In the genomic region with DNA sequence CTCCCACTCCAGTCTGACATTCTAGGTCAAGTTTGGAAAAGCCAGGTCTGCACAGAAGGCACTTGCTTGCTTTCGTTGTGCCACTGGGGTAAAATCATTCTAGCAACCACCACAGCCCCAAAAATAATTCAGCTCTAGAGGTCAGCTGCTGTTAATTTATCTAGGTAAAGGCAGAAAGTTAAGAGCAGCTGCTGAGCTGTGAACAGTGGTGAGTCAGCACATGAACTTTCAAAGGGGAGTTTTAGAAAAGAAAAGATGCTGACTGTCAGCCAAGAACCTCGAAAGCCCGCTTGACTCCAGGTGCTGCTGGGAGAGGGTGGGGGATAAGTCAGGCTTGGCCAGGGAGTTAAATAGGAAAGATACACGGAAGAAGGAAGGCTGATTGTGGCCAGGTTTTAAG, we compare ENCODE assay signal across 9 cellular contexts. TPM values are rescaled to one million over a fixed set of nuclear protein-coding genes. Genes with fewer than 3 reads are reported as not detected.
A peak's percentile ranks its signal among the peaks of the same experiment; 100 is the strongest.
DNase-seq lines count a peak whose midpoint lies in the region; ATAC-seq and TF ChIP-seq lines count a peak whose summit lies in the region.
"Had no signal": no experiment of that assay in that cellular context is flagged by ENCODE, and none has a peak within 500 bp of the region (broad histone marks: within the 10 kb centered on the region; RNA-seq: fewer than 3 reads in every experiment).

No MANE protein-coding gene starts in this region.

- no peaks in the 10 kb centered on the region for H3K9me3 ChIP-seq in CD4-positive, CD25-positive, alpha-beta regulatory T cell (ENCODE audit: control insufficient read depth in 2 of 2, low read length in 2 of 2)
- H3K9me3 ChIP-seq in IMR-90 (ENCODE audit: control insufficient read depth, insufficient read depth, low read length) = no peaks in the 10 kb centered on the region
- H3K9me3 ChIP-seq in naive thymus-derived CD4-positive, alpha-beta T cell (ENCODE audit: control insufficient read depth in 2 of 3, low read length in 3 of 3) = no peaks in the 10 kb centered on the region

- no peak overlapping the region for H4K91ac ChIP-seq in IMR-90 (ENCODE audit: insufficient read depth, low read depth, low read length)

- H3K9ac ChIP-seq in IMR-90 (ENCODE audit: low read depth, low read length) = no peak overlapping the region

- no peak for ATAC-seq in CD4-positive, CD25-positive, alpha-beta regulatory T cell (ENCODE audit: low read depth in 2 of 2)
- ATAC-seq in GM19328 (IDR thresholded peaks at IDR 0.05; ENCODE audit: unreplicated experiment) (peak; percentile 51), IMR-90 (ENCODE audit: low read depth) (peak; percentile 63), esophagus mucosa (peak; percentile 55), GM21528 (IDR thresholded peaks at IDR 0.05; ENCODE audit: low FRiP score, unreplicated experiment) (no peak)
- no peak for ATAC-seq in naive thymus-derived CD4-positive, alpha-beta T cell

- no peak overlapping the region for H2BK120ac ChIP-seq in IMR-90 (ENCODE audit: low read depth, low read length)

- peaks cover 29% of the 10 kb centered on the region for H3K4me1 ChIP-seq in CD4-positive, CD25-positive, alpha-beta regulatory T cell (ENCODE audit: control insufficient read depth, insufficient read depth, low read length, poor library complexity, severe bottlenecking)
- H3K4me1 ChIP-seq in IMR-90 (ENCODE audit: control insufficient read depth, insufficient read depth, low read length) = no peaks in the 10 kb centered on the region
- H3K4me1 ChIP-seq in naive thymus-derived CD4-positive, alpha-beta T cell (ENCODE audit: control insufficient read depth in 2 of 2, insufficient read depth in 2 of 2, low read length in 2 of 2) = peaks cover 15 to 17% of the 10 kb centered on the region in 2 donors

- H3K36me3 ChIP-seq in CD4-positive, CD25-positive, alpha-beta regulatory T cell (ENCODE audit: control insufficient read depth, insufficient read depth, low read length) = no peaks in the 10 kb centered on the region
- no peaks in the 10 kb centered on the region for H3K36me3 ChIP-seq in IMR-90 (ENCODE audit: control insufficient read depth, insufficient read depth, low read length)
- no peaks in the 10 kb centered on the region for H3K36me3 ChIP-seq in naive thymus-derived CD4-positive, alpha-beta T cell (ENCODE audit: control insufficient read depth in 2 of 3, insufficient read depth in 3 of 3, low read length in 3 of 3)

- H3K56ac ChIP-seq in IMR-90 (ENCODE audit: extremely low read depth, insufficient read depth, low read length) = no peak overlapping the region

- H2BK20ac ChIP-seq in IMR-90 (ENCODE audit: low read depth, low read length) = no peak overlapping the region

- no peak overlapping the region for H3K18ac ChIP-seq in IMR-90 (ENCODE audit: low read depth, low read length)

- no peaks in the 10 kb centered on the region for H4K20me1 ChIP-seq in IMR-90 (ENCODE audit: insufficient read depth, low read length)

- H3K4me3 ChIP-seq in CD4-positive, CD25-positive, alpha-beta regulatory T cell (ENCODE audit: low read depth, low read length) = no peak overlapping the region
- no peak overlapping the region for H3K4me3 ChIP-seq in IMR-90 (ENCODE audit: insufficient read depth, low read depth, low read length)
- H3K4me3 ChIP-seq in naive thymus-derived CD4-positive, alpha-beta T cell (ENCODE audit: low read length) = no peak overlapping the region

- no peak for TF ChIP-seq CTCF in IMR-90 (conservative IDR thresholded peaks at IDR 0.05; ENCODE audit: low read depth, low read length)
- TF ChIP-seq CTCF in osteocyte (IDR thresholded peaks at IDR 0.05) = no peak

- BruUV-seq in IMR-90 (replicated peaks; lab: Mats Ljungman, UMichigan) = no TSS peak

- no peaks in the 10 kb centered on the region for H3K36me3 Mint-ChIP-seq in CD4-positive, CD25-positive, alpha-beta regulatory T cell
- peaks cover 0 to 2% (median 0%) of the 10 kb centered on the region in 5 donors for H3K36me3 Mint-ChIP-seq in naive thymus-derived CD4-positive, alpha-beta T cell
- no peaks in the 10 kb centered on the region for H3K36me3 Mint-ChIP-seq in osteocyte (ENCODE audit: unreplicated experiment)

- no peak overlapping the region for H3K4me2 ChIP-seq in IMR-90 (ENCODE audit: low read depth, low read length)

- DNase-seq in CD4-positive, CD25-positive, alpha-beta regulatory T cell = peak in 1 of 3 donors; percentile 23
- DNase-seq in IMR-90 = peak; percentile 63
- DNase-seq in naive thymus-derived CD4-positive, alpha-beta T cell = no peak
- DNase-seq in osteocyte (ENCODE audit: extremely low spot score, unreplicated experiment) = no peak
- no peak for DNase-seq in GM19240 (ENCODE audit: insufficient read length, low spot score)

- H2BK15ac ChIP-seq in IMR-90 (ENCODE audit: low read depth, low read length) = no peak overlapping the region

- H3K27ac Mint-ChIP-seq in CD4-positive, CD25-positive, alpha-beta regulatory T cell = peak overlapping the region in 2 of 3 donors; percentile 7 to 63
- peak overlapping the region in 3 of 9 donors; percentile 23 to 81 (median 75) for H3K27ac Mint-ChIP-seq in naive thymus-derived CD4-positive, alpha-beta T cell
- no peak overlapping the region for H3K27ac Mint-ChIP-seq in osteocyte (ENCODE audit: unreplicated experiment)

- 65% methylated on average over 2 of the region's 4 CpGs; no CpG with 5 or more reads in 1 of the 2 experiments for WGBS in IMR-90 (ENCODE audit: extremely low coverage in 2 of 2, insufficient read length in 1 of 2), 2 experiments

- POLR2A ChIA-PET in IMR-90 (lab: Charles Lee; ENCODE audit: unreplicated experiment) = no interaction called here
- POLR2A ChIA-PET in naive thymus-derived CD4-positive, alpha-beta T cell (lab: Charles Lee) = no interaction called here

- in situ Hi-C loops in IMR-90 (cut with MboI; ENCODE audit: low sequenced_read_pairs) = no loop called here

- H3K27me3 Mint-ChIP-seq in CD4-positive, CD25-positive, alpha-beta regulatory T cell = peaks cover 10% of the 10 kb centered on the region
- H3K27me3 Mint-ChIP-seq in naive thymus-derived CD4-positive, alpha-beta T cell = peaks cover 5 to 12% (median 6%) of the 10 kb centered on the region in 5 donors
- peaks cover 48% of the 10 kb centered on the region for H3K27me3 Mint-ChIP-seq in osteocyte (ENCODE audit: unreplicated experiment)

- H3K14ac ChIP-seq in IMR-90 (replicated peaks; ENCODE audit: low read depth, low read length) = no peak overlapping the region

- no peak for TF ChIP-seq POLR2A in IMR-90 (IDR thresholded peaks at IDR 0.05; ENCODE audit: low read depth, low read length)

- no peaks in the 10 kb centered on the region for H3K79me1 ChIP-seq in IMR-90 (ENCODE audit: low read depth in 1 of 2, low read length in 2 of 2)

- peaks cover 0 to 1% (median 0%) of the 10 kb centered on the region in 7 donors for H3K9me3 Mint-ChIP-seq in CD4-positive, CD25-positive, alpha-beta regulatory T cell
- H3K9me3 Mint-ChIP-seq in naive thymus-derived CD4-positive, alpha-beta T cell = no peaks in the 10 kb centered on the region
- H3K9me3 Mint-ChIP-seq in osteocyte (ENCODE audit: unreplicated experiment) = no peaks in the 10 kb centered on the region

- H3K4me1 Mint-ChIP-seq in CD4-positive, CD25-positive, alpha-beta regulatory T cell = peaks cover 0 to 41% (median 28%) of the 10 kb centered on the region in 4 donors
- H3K4me1 Mint-ChIP-seq in naive thymus-derived CD4-positive, alpha-beta T cell = peaks cover 13 to 62% (median 36%) of the 10 kb centered on the region in 7 donors
- no peaks in the 10 kb centered on the region for H3K4me1 Mint-ChIP-seq in osteocyte (ENCODE audit: unreplicated experiment)

- H2AK9ac ChIP-seq in IMR-90 (replicated peaks; ENCODE audit: low read depth, low read length, poor library complexity) = no peak overlapping the region

- dilution Hi-C loops in IMR-90 (cut with HindIII; ENCODE audit: low sequenced_read_pairs, unreplicated experiment) = no loop called here

- H3K27ac ChIP-seq in CD4-positive, CD25-positive, alpha-beta regulatory T cell (ENCODE audit: insufficient read depth, low read length, poor library complexity, severe bottlenecking) = no peak overlapping the region
- no peak overlapping the region for H3K27ac ChIP-seq in IMR-90 (ENCODE audit: insufficient read depth, low read length)
- no peak overlapping the region for H3K27ac ChIP-seq in naive thymus-derived CD4-positive, alpha-beta T cell (ENCODE audit: low read depth, low read length)
- H3K27ac ChIP-seq: VCaP had no signal

- TF ChIP-seq RAD21 in IMR-90 (IDR thresholded peaks at IDR 0.05; ENCODE audit: low read length) = no peak

- no peak overlapping the region for H3K23ac ChIP-seq in IMR-90 (ENCODE audit: low read depth, low read length)

- no peak overlapping the region for H4K5ac ChIP-seq in IMR-90 (ENCODE audit: low read depth, low read length)

- H3K4me3 Mint-ChIP-seq in CD4-positive, CD25-positive, alpha-beta regulatory T cell = no peak overlapping the region
- H3K4me3 Mint-ChIP-seq in naive thymus-derived CD4-positive, alpha-beta T cell = peak overlapping the region in 2 of 10 donors; percentile 14 to 59
- no peak overlapping the region for H3K4me3 Mint-ChIP-seq in osteocyte (ENCODE audit: unreplicated experiment)

- H2BK5ac ChIP-seq in IMR-90 (ENCODE audit: low read depth, low read length, poor library complexity, severe bottlenecking) = no peak overlapping the region

- H2AFZ ChIP-seq in IMR-90 (replicated peaks; ENCODE audit: low read length, poor library complexity) = no peak overlapping the region

- no peak overlapping the region for H2AK5ac ChIP-seq in IMR-90 (ENCODE audit: low read depth, low read length)

- intact Hi-C loops in IMR-90 (cut with micrococcal nuclease) = no loop called here
- intact Hi-C loops in naive thymus-derived CD4-positive, alpha-beta T cell (cut with micrococcal nuclease) = no loop called here

- no peaks in the 10 kb centered on the region for H3K27me3 ChIP-seq in CD4-positive, CD25-positive, alpha-beta regulatory T cell (ENCODE audit: control insufficient read depth, insufficient read depth, low read length)
- peaks cover 32% of the 10 kb centered on the region; the same call in 1 of the 2 replicates for H3K27me3 ChIP-seq in IMR-90 (ENCODE audit: control insufficient read depth, insufficient read depth, low read length)
- no peaks in the 10 kb centered on the region for H3K27me3 ChIP-seq in naive thymus-derived CD4-positive, alpha-beta T cell (ENCODE audit: control insufficient read depth in 2 of 2, insufficient read depth in 2 of 2, low read length in 2 of 2)

- no peaks in the 10 kb centered on the region for H3K9me1 ChIP-seq in IMR-90 (ENCODE audit: insufficient read depth, low read length)

- H3K4ac ChIP-seq in IMR-90 (ENCODE audit: low read depth, low read length) = no peak overlapping the region

- no peak overlapping the region for H4K8ac ChIP-seq in IMR-90 (ENCODE audit: low read depth in 2 of 2, low read length in 2 of 2)

- CTCF ChIA-PET in IMR-90 (lab: Yijun Ruan, JAX) = interaction anchor here (0.6 to 1.4 kb wide), 2 partner anchors 63 to 70 kb away, joined by 4 to 6 read pairs; no protein-coding TSS in a partner anchor
- CTCF ChIA-PET in naive thymus-derived CD4-positive, alpha-beta T cell (lab: Charles Lee) = interaction anchor here (1.7 kb wide), 1 partner anchor 70 kb away, joined by 5 read pairs; no protein-coding TSS in a partner anchor

RNA-seq across cellular contexts. Expression of a gene that starts 12.7 kb away (rescaled TPM):
- total RNA-seq in CD4-positive, CD25-positive, alpha-beta regulatory T cell = not detected
- polyA plus RNA-seq in CD4-positive, CD25-positive, alpha-beta regulatory T cell = not detected
- total RNA-seq in IMR-90 (2012; rRNA removed) (not detected in 2 replicates), esophagus mucosa (not detected), osteocyte (not detected in 2 replicates)
- not detected in 2 replicates for polyA plus RNA-seq in IMR-90 (2012; rRNA removed)
- not detected in 2 replicates for polyA plus RNA-seq in IMR-90 (2012; cell fraction: cytosol; rRNA removed)
- polyA plus RNA-seq in IMR-90 (2012; cell fraction: nucleus; rRNA removed; ENCODE audit: low replicate concordance) = not detected in 2 replicates
- total RNA-seq in naive thymus-derived CD4-positive, alpha-beta T cell = not detected
- polyA plus RNA-seq in naive thymus-derived CD4-positive, alpha-beta T cell = not detected

RNA-seq across cellular contexts. Expression of a gene that starts 16.4 kb away (rescaled TPM):
- 0.25 TPM for total RNA-seq in CD4-positive, CD25-positive, alpha-beta regulatory T cell
- under 1 TPM in 3 of 4 donors, not detected in 1; 0.33 to 0.46 (median 0.41) TPM for polyA plus RNA-seq in CD4-positive, CD25-positive, alpha-beta regulatory T cell
- total RNA-seq in IMR-90 (2012; rRNA removed) = 2.2 and 2.5 TPM in 2 replicates
- polyA plus RNA-seq in IMR-90 (2012; rRNA removed) = 1.0 and 1.1 TPM in 2 replicates
- 0.50 and 0.87 TPM in 2 replicates for polyA plus RNA-seq in IMR-90 (2012; cell fraction: cytosol; rRNA removed)
- 0.95 and 1.3 TPM in 2 replicates for polyA plus RNA-seq in IMR-90 (2012; cell fraction: nucleus; rRNA removed; ENCODE audit: low replicate concordance)
- total RNA-seq in esophagus mucosa = 5.5 TPM
- 1 to 10 TPM in 1 of 5 experiments, under 1 TPM in 3, not detected in 1; 0.11 to 2.5 (median 0.63) TPM for total RNA-seq in naive thymus-derived CD4-positive, alpha-beta T cell
- under 1 TPM; 0.35 to 0.56 TPM for polyA plus RNA-seq in naive thymus-derived CD4-positive, alpha-beta T cell
- 1.3 TPM in 2 replicates for total RNA-seq in osteocyte

RNA-seq across cellular contexts. Expression of a gene that starts 33.4 kb away (rescaled TPM):
- 0.96 TPM for total RNA-seq in CD4-positive, CD25-positive, alpha-beta regulatory T cell
- 1 to 10 TPM; 2.6 to 5.7 (median 4.9) TPM for polyA plus RNA-seq in CD4-positive, CD25-positive, alpha-beta regulatory T cell
- total RNA-seq in IMR-90 (2012; rRNA removed) = 0.54 and 0.83 TPM in 2 replicates
- polyA plus RNA-seq in IMR-90 (2012; rRNA removed) = 0.77 and 0.98 TPM in 2 replicates
- polyA plus RNA-seq in IMR-90 (2012; cell fraction: cytosol; rRNA removed) = 0.42 and 0.78 TPM in 2 replicates
- 1.3 and 3.4 TPM in 2 replicates for polyA plus RNA-seq in IMR-90 (2012; cell fraction: nucleus; rRNA removed; ENCODE audit: low replicate concordance)
- total RNA-seq in esophagus mucosa = 1.00 TPM
- total RNA-seq in naive thymus-derived CD4-positive, alpha-beta T cell = 10 to 100 TPM in 1 of 5 experiments, 1 to 10 TPM in 2, under 1 TPM in 2; 0.32 to 63.1 (median 1.4) TPM
- polyA plus RNA-seq in naive thymus-derived CD4-positive, alpha-beta T cell = not detected
- 0.34 and 0.38 TPM in 2 replicates for total RNA-seq in osteocyte

Comparison
In these comparisons a context has a peak if more than half of its experiments do, and no peak if none do; other contexts are left out.
1. ATAC-seq: peak in GM19328 (single experiment), IMR-90 (single experiment) and esophagus mucosa (single experiment); none in CD4-positive, CD25-positive, alpha-beta regulatory T cell (0 of 2), GM21528 (single experiment) and naive thymus-derived CD4-positive, alpha-beta T cell (single experiment).